In the genomic region with DNA sequence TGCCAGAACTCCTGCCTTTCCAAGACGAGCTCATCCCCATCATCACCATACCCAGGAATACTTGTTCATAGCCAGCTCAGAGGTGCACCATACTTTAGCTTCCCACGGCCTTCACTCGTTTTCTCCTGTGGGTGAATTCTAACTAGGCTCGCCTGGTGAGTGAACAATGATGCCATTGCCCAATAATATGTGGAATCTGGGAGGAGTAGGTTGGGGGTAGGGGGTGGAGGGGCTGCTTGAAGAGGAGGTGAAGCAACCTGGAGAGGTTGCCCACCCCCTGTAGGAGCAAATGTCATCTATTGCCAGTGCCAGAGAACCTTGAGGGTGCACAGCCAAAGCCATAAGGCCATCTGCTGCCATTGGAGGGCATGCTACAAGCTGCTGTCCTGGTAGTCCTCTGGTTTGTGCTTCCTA, we compare ENCODE assay signal across 8 cellular contexts.
DNase-seq lines count a peak whose midpoint lies in the region; ATAC-seq and TF ChIP-seq lines count a peak whose summit lies in the region.

No MANE protein-coding gene starts in this region.

- TF ChIP-seq CTCF in VCaP (conservative IDR thresholded peaks at IDR 0.05): no peak

- H3K4me3 Mint-ChIP-seq in stimulated activated naive CD8-positive, alpha-beta T cell treated with anti-CD3 and anti-CD28 coated beads, Interleukin-15, amount 100 ng/mL, for 72 hours: peak overlapping the region; percentile 92 to 99

- H3K27ac Mint-ChIP-seq in stimulated activated naive CD8-positive, alpha-beta T cell treated with anti-CD3 and anti-CD28 coated beads, Interleukin-15, amount 100 ng/mL, for 72 hours: peak overlapping the region; percentile 89 to 98

- H3K27me3 ChIP-seq in iPS DF 6.9 (ENCODE audit: control insufficient read depth, insufficient read depth, low read length): no peaks in the 10 kb centered on the region

- WGBS in iPS DF 6.9 (ENCODE audit: insufficient coverage, insufficient read length): no CpG with 5 or more reads among the region's 4 CpGs

- peak; percentile 23 for DNase-seq in NCI-H82 (lab: John Stamatoyannopoulos, UW)
- DNase-seq in NCI-H82 treated with DMSO at 0.1 percent for 48 hours (lab: John Stamatoyannopoulos, UW; ENCODE audit: unreplicated experiment): no peak
- DNase-seq in iPS DF 6.9 (ENCODE audit: low read depth, low spot score): no peak
- DNase-seq in stimulated activated naive CD8-positive, alpha-beta T cell treated with anti-CD3 and anti-CD28 coated beads, Interleukin-15, amount 100 ng/mL, for 72 hours: no peak

- peaks cover 27% of the 10 kb centered on the region for H3K4me1 Mint-ChIP-seq in stimulated activated naive CD8-positive, alpha-beta T cell treated with anti-CD3 and anti-CD28 coated beads, Interleukin-15, amount 100 ng/mL, for 72 hours

- no peak for ATAC-seq in stimulated activated naive CD8-positive, alpha-beta T cell treated with anti-CD3 and anti-CD28 coated beads, Interleukin-15, amount 100 ng/mL, for 72 hours
- ATAC-seq in HG02571 (IDR thresholded peaks at IDR 0.05; ENCODE audit: unreplicated experiment): no peak
- ATAC-seq in HG03439 (IDR thresholded peaks at IDR 0.05; ENCODE audit: unreplicated experiment): no peak
- no peak for ATAC-seq in GM21381 (IDR thresholded peaks at IDR 0.05; ENCODE audit: unreplicated experiment)

- no peaks in the 10 kb centered on the region for H3K4me1 ChIP-seq in iPS DF 6.9 (ENCODE audit: control insufficient read depth, insufficient read depth, low read length)

- H3K36me3 ChIP-seq in iPS DF 6.9 (ENCODE audit: control insufficient read depth, insufficient read depth, low read length): no peaks in the 10 kb centered on the region

- H3K9me3 ChIP-seq in iPS DF 6.9 (ENCODE audit: control insufficient read depth, insufficient read depth, low read length): no peaks in the 10 kb centered on the region

- H3K27ac ChIP-seq in VCaP (peak overlapping the region; percentile 81), iPS DF 6.9 (ENCODE audit: low read length) (no peak overlapping the region)

- peaks cover 0 to 7% of the 10 kb centered on the region in 2 donors for H3K9me3 Mint-ChIP-seq in stimulated activated naive CD8-positive, alpha-beta T cell treated with anti-CD3 and anti-CD28 coated beads, Interleukin-15, amount 100 ng/mL, for 72 hours

- H3K27me3 Mint-ChIP-seq in stimulated activated naive CD8-positive, alpha-beta T cell treated with anti-CD3 and anti-CD28 coated beads, Interleukin-15, amount 100 ng/mL, for 72 hours: no peaks in the 10 kb centered on the region

- H3K4me3 ChIP-seq in iPS DF 6.9 (ENCODE audit: low read length): peak overlapping the region; percentile 70; the same call in 1 of the 2 replicates
